ENCODE assay signal across 21 cellular contexts in the genomic region with DNA sequence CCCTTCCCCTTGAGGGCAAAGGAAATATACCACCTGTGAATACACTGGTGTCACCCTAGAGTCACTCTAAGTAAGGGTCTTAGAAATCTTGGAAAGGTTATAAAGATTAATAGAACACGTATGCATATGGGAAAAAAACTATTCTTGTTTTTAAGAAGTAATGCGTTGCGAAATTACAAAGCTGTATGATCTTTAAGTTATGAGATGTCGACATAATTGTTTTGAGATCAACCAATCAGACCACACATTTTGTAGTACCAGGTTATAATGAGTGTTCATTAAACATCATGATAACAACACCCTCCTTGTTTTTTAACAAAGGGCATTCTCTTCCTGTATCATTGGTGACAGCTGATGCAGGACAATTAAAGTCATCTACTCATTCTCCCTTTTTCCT. TPM values are rescaled to one million over a fixed set of nuclear protein-coding genes. Genes with fewer than 3 reads are reported as not detected.
DNase-seq lines count a peak whose midpoint lies in the region; FAIRE-seq and TF ChIP-seq lines count a peak whose summit lies in the region.
"Had no signal": no experiment of that assay in that cellular context is flagged by ENCODE, and none has a peak within 500 bp of the region (broad histone marks: within the 10 kb centered on the region; RNA-seq: fewer than 3 reads in every experiment).

No MANE protein-coding gene starts in this region.

- H3K79me2 ChIP-seq in astrocyte (ENCODE audit: insufficient read depth, low read length), result no peaks in the 10 kb centered on the region

- no peak overlapping the region for H2AK5ac ChIP-seq in neuronal stem cell (ENCODE audit: low read depth, low read length)

- H4K8ac ChIP-seq in neuronal stem cell (ENCODE audit: low read depth, low read length), result no peak overlapping the region

- no peak overlapping the region for H3K14ac ChIP-seq in neuronal stem cell (ENCODE audit: low read length)

- H3K27me3 ChIP-seq in astrocyte (ENCODE audit: insufficient read depth, low read length), result no peaks in the 10 kb centered on the region
- peaks cover 0 to 5% (median 0%) of the 10 kb centered on the region in 3 experiments for H3K27me3 ChIP-seq in neuronal stem cell (ENCODE audit: control insufficient read depth in 3 of 3, insufficient read depth in 3 of 3, low read depth in 1 of 3, low read length in 3 of 3)

- no peak overlapping the region for H3K4ac ChIP-seq in neuronal stem cell (ENCODE audit: low read length)

- H3K36me3 ChIP-seq in astrocyte (ENCODE audit: insufficient read depth, low read length), result no peaks in the 10 kb centered on the region
- no peaks in the 10 kb centered on the region for H3K36me3 ChIP-seq in neuronal stem cell (replicated peaks in 1 of 2; ENCODE audit: control insufficient read depth in 2 of 2, insufficient read depth in 2 of 2, low read length in 2 of 2)

- TF ChIP-seq CTCF in CD14-positive monocyte (IDR thresholded peaks at IDR 0.05) (no peak), astrocyte (IDR thresholded peaks at IDR 0.05; ENCODE audit: insufficient read depth, low read depth, low read length) (no peak)

- H3K9ac ChIP-seq in astrocyte (ENCODE audit: low read length) (no peak overlapping the region), neuronal stem cell (ENCODE audit: low read depth, low read length, poor library complexity) (no peak overlapping the region)
- H3K9ac ChIP-seq: KMS-11 had no signal

- peak overlapping the region in 4 of 7 donors; percentile 1 to 62 (median 32) for H3K27ac Mint-ChIP-seq in CD14-positive monocyte
- no peak overlapping the region for H3K27ac Mint-ChIP-seq in astrocyte (ENCODE audit: unreplicated experiment)
- H3K27ac Mint-ChIP-seq: HFFc6; T-helper 1 cell treated with Interleukin-12 subunit alpha and Interleukin-12 subunit beta and Interleukin-4 antibody, amounts not matched to agents 30 μg/mL and 1 μg/mL, for 36 hours had no signal

- intact Hi-C loops in CD14-positive monocyte (cut with micrococcal nuclease), result loop anchor here in 1 of 2 donors (5.0 kb wide), 1 partner anchor 39 kb away; no protein-coding TSS in a partner anchor

- H3K4me3 Mint-ChIP-seq in CD14-positive monocyte (no peak overlapping the region), astrocyte (ENCODE audit: unreplicated experiment) (no peak overlapping the region)
- H3K4me3 Mint-ChIP-seq: HFFc6; T-helper 1 cell treated with Interleukin-12 subunit alpha and Interleukin-12 subunit beta and Interleukin-4 antibody, amounts not matched to agents 30 μg/mL and 1 μg/mL, for 36 hours had no signal

- H3K79me1 ChIP-seq in neuronal stem cell (ENCODE audit: low read depth, low read length), result no peaks in the 10 kb centered on the region

- no peaks in the 10 kb centered on the region for H4K20me1 ChIP-seq in astrocyte (ENCODE audit: insufficient read depth, low read length)

- H3K4me3 ChIP-seq in astrocyte (ENCODE audit: insufficient read depth, low read depth, low read length) (no peak overlapping the region), neuronal stem cell (ENCODE audit: low read length in 2 of 2) (no peak overlapping the region)

- no peaks in the 10 kb centered on the region for H3K9me3 ChIP-seq in astrocyte (ENCODE audit: insufficient read depth, low read depth, low read length)
- H3K9me3 ChIP-seq in neuronal stem cell (replicated peaks in 1 of 2; ENCODE audit: control insufficient read depth in 2 of 2, insufficient read depth in 1 of 2, low read depth in 1 of 2, low read length in 2 of 2), result no peaks in the 10 kb centered on the region

- H2BK120ac ChIP-seq in neuronal stem cell (ENCODE audit: low read depth, low read length), result no peak overlapping the region

- H2AFZ ChIP-seq in astrocyte (ENCODE audit: low read depth, low read length), result no peak overlapping the region
- no peak overlapping the region for H2AFZ ChIP-seq in neuronal stem cell (ENCODE audit: low read length)

- peak in 2 of 3 experiments; percentile 5 to 39 for DNase-seq in NCI-H1417 (lab: John Stamatoyannopoulos, UW)
- DNase-seq in NCI-H1417 treated with DMSO at 0.1 percent for 48 hours (lab: John Stamatoyannopoulos, UW), result no peak
- DNase-seq in CD14-positive monocyte (ENCODE audit: low spot score), result no peak
- peak; percentile 67 for DNase-seq in NCI-H748 (lab: John Stamatoyannopoulos, UW; ENCODE audit: unreplicated experiment)
- no peak for DNase-seq in astrocyte (ENCODE audit: low read depth)
- no peak for DNase-seq in SIG-M5 (lab: John Stamatoyannopoulos, UW)
- no peak for DNase-seq in NCI-H1436 (lab: John Stamatoyannopoulos, UW)
- DNase-seq in neuronal stem cell (ENCODE audit: low spot score), result no peak
- DNase-seq: 8988T; CD4-positive, CD25-positive, alpha-beta regulatory T cell; EL; GF-D8; H7; HFFc6; NCI-H1048; NCI-H146; NCI-H82; PC-3; Right ventricle myocardium superior had no signal

- no peak overlapping the region for H3K4me2 ChIP-seq in astrocyte (ENCODE audit: low read length)
- H3K4me2 ChIP-seq in neuronal stem cell (ENCODE audit: insufficient read depth, low read length, poor library complexity, severe bottlenecking), result no peak overlapping the region
- H3K4me2 ChIP-seq: KMS-11 had no signal

- no peaks in the 10 kb centered on the region for H3K4me1 ChIP-seq in astrocyte (ENCODE audit: insufficient read depth, low read length)
- H3K4me1 ChIP-seq in neuronal stem cell (ENCODE audit: control insufficient read depth in 2 of 2, insufficient read depth in 1 of 2, low read depth in 1 of 2, low read length in 2 of 2), result peaks cover 0 to 1% of the 10 kb centered on the region in 2 donors

- H3K18ac ChIP-seq in neuronal stem cell (ENCODE audit: low read length), result no peak overlapping the region

- H3K27me3 Mint-ChIP-seq in CD14-positive monocyte (ENCODE audit: low read depth in 3 of 3) (peaks cover 0 to 4% (median 0%) of the 10 kb centered on the region in 3 donors), astrocyte (ENCODE audit: low read depth, unreplicated experiment) (no peaks in the 10 kb centered on the region)
- H3K27me3 Mint-ChIP-seq: CD4-positive, CD25-positive, alpha-beta regulatory T cell had no signal

- H3K27ac ChIP-seq in astrocyte (ENCODE audit: low read depth, low read length) (no peak overlapping the region), neuronal stem cell (replicated peaks; ENCODE audit: low read length) (no peak overlapping the region)
- H3K27ac ChIP-seq: KMS-11 had no signal

- H3K9me3 Mint-ChIP-seq in CD14-positive monocyte, result peaks cover 0 to 5% (median 0%) of the 10 kb centered on the region in 7 donors
- no peaks in the 10 kb centered on the region for H3K9me3 Mint-ChIP-seq in astrocyte (ENCODE audit: unreplicated experiment)
- H3K9me3 Mint-ChIP-seq: CD4-positive, CD25-positive, alpha-beta regulatory T cell; HFFc6; T-helper 1 cell treated with Interleukin-12 subunit alpha and Interleukin-12 subunit beta and Interleukin-4 antibody, amounts not matched to agents 30 μg/mL and 1 μg/mL, for 36 hours had no signal

- peaks cover 63% of the 10 kb centered on the region for H3K4me1 Mint-ChIP-seq in CD14-positive monocyte
- H3K4me1 Mint-ChIP-seq in astrocyte (ENCODE audit: low read depth, unreplicated experiment), result peaks cover 9% of the 10 kb centered on the region

- H3K23ac ChIP-seq in neuronal stem cell (ENCODE audit: low read depth, low read length, poor library complexity), result no peak overlapping the region

- WGBS in neuronal stem cell (ENCODE audit: extremely low coverage in 2 of 2, insufficient read length in 2 of 2, insufficient replicate concordance in 1 of 2), 2 donors, result no CpG with 5 or more reads among the region's 4 CpGs

- H4K91ac ChIP-seq in neuronal stem cell (ENCODE audit: low read depth, low read length, poor library complexity), result no peak overlapping the region

- H2BK15ac ChIP-seq in neuronal stem cell (ENCODE audit: low read length), result no peak overlapping the region

- peak; percentile 32 for FAIRE-seq in astrocyte (lab: Jason Lieb, UNC)

- H3K36me3 Mint-ChIP-seq in CD14-positive monocyte (peaks cover 0 to 2% of the 10 kb centered on the region in 2 donors), astrocyte (ENCODE audit: low read depth, unreplicated experiment) (no peaks in the 10 kb centered on the region)
- H3K36me3 Mint-ChIP-seq: CD4-positive, CD25-positive, alpha-beta regulatory T cell had no signal

- H2BK12ac ChIP-seq in neuronal stem cell (ENCODE audit: low read length), result no peak overlapping the region

- H2BK5ac ChIP-seq in neuronal stem cell (ENCODE audit: low read length), result no peak overlapping the region

RNA-seq across cellular contexts. Expression of a gene that starts 36.8 kb away (rescaled TPM):
- 1 to 10 TPM; 1.8 to 5.2 TPM for polyA plus RNA-seq in CD14-positive monocyte
- total RNA-seq in astrocyte, result 10.5 and 11.4 TPM in 2 replicates
- 2.1 TPM for polyA plus RNA-seq in neuronal stem cell (2013, experiment 1 of 2)
- polyA plus RNA-seq in neuronal stem cell (2013, experiment 2 of 2), result 2.3 TPM

Comparison
In these comparisons a context has a peak if more than half of its experiments do, and no peak if none do; other contexts are left out.
1. DNase-seq: peak in NCI-H1417 (2 of 3) and NCI-H748 (single experiment); none in NCI-H1417 treated with DMSO at 0.1 percent for 48 hours (single experiment), CD14-positive monocyte (single experiment), astrocyte (single experiment), SIG-M5 (single experiment), NCI-H1436 (single experiment) and neuronal stem cell (single experiment).